In genomic region chr9:35161713-35162604, GRCh38 we compare ENCODE assay signal across 8 cellular contexts. TPM values are rescaled to one million over a fixed set of nuclear protein-coding genes. Genes with fewer than 3 reads are reported as not detected.
DNase-seq lines count a peak whose midpoint lies in the region; ATAC-seq and TF ChIP-seq lines count a peak whose summit lies in the region.

TSS of gene UNC13B (plus strand) at chr9:35162009. CDS start at chr9:35162284, 275 bp downstream.

- no peak for TF ChIP-seq CTCF in fibroblast of villous mesenchyme (IDR thresholded peaks at IDR 0.05; ENCODE audit: insufficient read depth, low read depth, low read length)
- TF ChIP-seq CTCF in nephron (IDR thresholded peaks at IDR 0.05; ENCODE audit: unreplicated experiment in 3 of 3), result peak in 2 of 3 experiments; percentile 11 to 38

- peak; percentile 71 for ATAC-seq in GM21528 (IDR thresholded peaks at IDR 0.05; ENCODE audit: low FRiP score, unreplicated experiment)

- no peaks in the 10 kb centered on the region for H3K9me3 Mint-ChIP-seq in nephron

- no peaks in the 10 kb centered on the region for H3K27me3 Mint-ChIP-seq in nephron (ENCODE audit: low read depth)

- H3K36me3 Mint-ChIP-seq in nephron (ENCODE audit: low read depth), result no peaks in the 10 kb centered on the region

- peaks cover 24% of the 10 kb centered on the region for H3K4me1 Mint-ChIP-seq in nephron

- peak within 1 kb of the TSS; percentile 46 to 96 (median 92) for H3K27ac Mint-ChIP-seq in nephron

- H3K4me3 Mint-ChIP-seq in nephron, result peak within 1 kb of the TSS; percentile 92 to 97 (median 93)

- peak within 1 kb of the TSS; percentile 78 for H3K4me3 ChIP-seq in fibroblast of villous mesenchyme (ENCODE audit: low read depth, low read length)

- peak; percentile 43 for DNase-seq in CMK (ENCODE audit: low read depth)
- DNase-seq in LHCN-M2 (ENCODE audit: low read depth), result peak; percentile 91
- DNase-seq in SHP77 (lab: John Stamatoyannopoulos, UW), result peak; percentile 82 to 87
- DNase-seq in activated gamma-delta T cell treated with anti-CD3 and anti-CD28 coated beads, Interleukin-2, amount 50 U/mL, for 16 hours (ENCODE audit: low read depth), result peak; percentile 41
- DNase-seq in fibroblast of villous mesenchyme (ENCODE audit: low read depth), result peak; percentile 95
- DNase-seq in stimulated activated naive CD4-positive, alpha-beta T cell treated with Interleukin-2 at 50 U/mL for 16 hours (lab: John Stamatoyannopoulos, UW), result peak; percentile 61

RNA-seq across cellular contexts. Expression of gene UNC13B, which starts in this region (rescaled TPM):
- total RNA-seq in LHCN-M2 (2014; rRNA removed) (17.0 and 18.3 TPM in 2 replicates), fibroblast of villous mesenchyme (17.4 and 23.7 TPM in 2 replicates)
- 11.6 TPM for polyA plus RNA-seq in LHCN-M2 (2012)

Comparison
In these comparisons a context has a peak if more than half of its experiments do, and no peak if none do; other contexts are left out.
1. Peak in every context shown above with its lines: DNase-seq, ATAC-seq and H3K4me3 ChIP-seq.
2. DNase-seq: peak in every context shown above with its lines; median percentile 95 in fibroblast of villous mesenchyme; 91 in LHCN-M2; 84 in SHP77; 61 in stimulated activated naive CD4-positive, alpha-beta T cell treated with Interleukin-2 at 50 U/mL for 16 hours; 43 in CMK; 41 in activated gamma-delta T cell treated with anti-CD3 and anti-CD28 coated beads, Interleukin-2, amount 50 U/mL, for 16 hours.